Comparison of ENCODE assay signal across 14 cellular contexts in the genomic region with DNA sequence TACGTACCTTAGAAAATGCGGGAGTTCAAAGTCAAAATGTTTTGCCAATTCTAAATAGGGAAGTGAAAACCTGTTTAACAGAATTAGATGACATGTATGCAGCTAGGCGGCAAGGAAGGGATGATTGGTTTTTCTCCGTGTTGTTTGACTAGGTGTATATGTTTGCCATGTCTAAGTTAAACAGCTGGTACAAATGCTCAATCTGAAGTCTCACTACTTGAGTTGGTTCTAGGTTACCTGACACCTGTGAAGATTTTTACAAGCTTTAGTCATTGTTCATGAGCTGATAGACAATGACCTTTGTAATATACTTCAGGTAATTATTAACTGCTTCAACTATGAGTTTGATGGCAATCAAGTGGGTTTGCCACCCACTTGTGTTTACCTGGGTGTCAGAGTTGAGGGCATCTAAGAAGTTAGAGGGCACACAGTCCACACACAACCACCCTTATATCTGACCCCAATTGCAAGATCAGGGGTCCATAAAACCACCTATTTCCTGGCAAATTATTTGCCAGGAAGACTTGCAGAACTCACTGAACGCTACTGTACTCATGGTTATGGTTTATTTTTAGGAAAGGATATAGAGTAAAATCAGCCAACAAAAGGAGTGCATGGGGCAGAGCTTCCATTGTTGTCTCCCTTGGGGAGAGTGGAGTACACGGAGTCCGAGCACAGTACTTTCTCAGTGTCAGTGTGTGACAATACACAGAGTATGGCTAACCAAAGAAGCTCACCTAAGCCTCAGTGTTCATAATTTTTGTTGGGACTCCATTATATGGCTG.
DNase-seq lines count a peak whose midpoint lies in the region; ATAC-seq, FAIRE-seq and TF ChIP-seq lines count a peak whose summit lies in the region.
"Had no signal": no experiment of that assay in that cellular context is flagged by ENCODE, and none has a peak within 500 bp of the region (broad histone marks: within the 10 kb centered on the region; RNA-seq: fewer than 3 reads in every experiment).

No MANE protein-coding gene starts in this region.

- DNase-seq in A549 (ENCODE audit: low read depth in 1 of 2, low spot score in 1 of 2), result peak in 1 of 2 experiments; percentile 25
- no peak for DNase-seq in dorsolateral prefrontal cortex
- no peak for DNase-seq in stimulated activated CD4-positive, alpha-beta T cell treated with anti-CD3 and anti-CD28 coated beads, Interleukin-15, amount 100 ng/mL, for 24 hours
- DNase-seq in CD1c-positive myeloid dendritic cell (ENCODE audit: extremely low spot score), result no peak
- DNase-seq in HUDEP-2 (lab: John Stamatoyannopoulos, UW; ENCODE audit: unreplicated experiment in 76 of 76), result no peak
- DNase-seq in SHP77 treated with DMSO at 0.1 percent for 48 hours (lab: John Stamatoyannopoulos, UW), result no peak
- DNase-seq: activated CD8-positive, alpha-beta T cell treated with anti-CD3 and anti-CD28 coated beads, Interleukin-2, amount 10 ng/mL, durations not matched to agents 7 days and 5 days; adrenal gland; IMR-90; occipital lobe had no signal

- POLR2A ChIA-PET in A549 (lab: Yijun Ruan, JAX), result interaction anchor here (1.2 kb wide), 1 partner anchor 74 kb away, joined by 3 read pairs; no protein-coding TSS in a partner anchor

- TF ChIP-seq CTCF in A549 (IDR thresholded peaks at IDR 0.05), result no peak
- TF ChIP-seq CTCF in dorsolateral prefrontal cortex (IDR thresholded peaks at IDR 0.05 in 54 of 56, conservative IDR thresholded peaks at IDR 0.05 in 2 of 56; ENCODE audit: low read depth in 1 of 56, partially characterized antibody in 56 of 56), result no peak

- TF ChIP-seq EP300 in A549 (IDR thresholded peaks at IDR 0.05), result no peak

- CTCF ChIA-PET in A549 (lab: Yijun Ruan, JAX), result interaction anchor here (0.8 to 1.7 kb wide), 6 partner anchors 10 to 455 kb away, joined by 3 to 6 read pairs (median 4); a partner anchor contains a TSS

- H3K4me1 ChIP-seq in A549, result peaks cover 39% of the 10 kb centered on the region
- H3K4me1 ChIP-seq: adrenal gland had no signal

- H3K27me3 ChIP-seq in dorsolateral prefrontal cortex, result no peaks in the 10 kb centered on the region
- H3K27me3 ChIP-seq: adrenal gland had no signal

- peak overlapping the region; percentile 13; the same call in 1 of the 3 replicates for H3K4me3 ChIP-seq in A549
- H3K4me3 ChIP-seq in dorsolateral prefrontal cortex, result no peak overlapping the region
- H3K4me3 ChIP-seq: adrenal gland had no signal

- peak overlapping the region; percentile 67 for H3K4me2 ChIP-seq in A549

- TF ChIP-seq POLR2A in A549 (IDR thresholded peaks at IDR 0.05; ENCODE audit: low read length), result no peak

- ATAC-seq in A549 (peak in 1 of 2 experiments; percentile 67; a peak in 3 of 6 replicates), GM19035 (IDR thresholded peaks at IDR 0.05; ENCODE audit: unreplicated experiment) (peak; percentile 67), HG03378 (IDR thresholded peaks at IDR 0.05; ENCODE audit: unreplicated experiment) (peak; percentile 66)
- ATAC-seq: activated CD8-positive, alpha-beta T cell treated with anti-CD3 and anti-CD28 coated beads, Interleukin-2, amount 10 ng/mL, durations not matched to agents 7 days and 5 days; SK-N-SH treated with all-trans-retinoic acid at 6 μM for 48 hours had no signal

- peak overlapping the region; percentile 62 to 73 for H3K27ac ChIP-seq in A549
- peak overlapping the region in 50 of 59 donors; percentile 2 to 99 (median 84) for H3K27ac ChIP-seq in dorsolateral prefrontal cortex
- H3K27ac ChIP-seq: adrenal gland had no signal

- no peak for TF ChIP-seq RAD21 in A549 (conservative IDR thresholded peaks at IDR 0.05 in 1 of 2, IDR thresholded peaks at IDR 0.05 in 1 of 2)

- WGBS in A549 (ENCODE audit: missing lambda C conversion rate), result 53% methylated on average over 7 of the region's 7 CpGs

- intact Hi-C loops in dorsolateral prefrontal cortex (cut with DNase I), result no loop called here

- H3K9me3 ChIP-seq in A549, result no peaks in the 10 kb centered on the region
- H3K9me3 ChIP-seq: adrenal gland had no signal

- peak; percentile 96 for FAIRE-seq in A549 (lab: Jason Lieb, UNC)
- FAIRE-seq: endometrium had no signal

TF ChIP-seq in A549, 52 proteins besides CTCF, POLR2A, EP300 and RAD21:
- TF ChIP-seq, protein P1, sequence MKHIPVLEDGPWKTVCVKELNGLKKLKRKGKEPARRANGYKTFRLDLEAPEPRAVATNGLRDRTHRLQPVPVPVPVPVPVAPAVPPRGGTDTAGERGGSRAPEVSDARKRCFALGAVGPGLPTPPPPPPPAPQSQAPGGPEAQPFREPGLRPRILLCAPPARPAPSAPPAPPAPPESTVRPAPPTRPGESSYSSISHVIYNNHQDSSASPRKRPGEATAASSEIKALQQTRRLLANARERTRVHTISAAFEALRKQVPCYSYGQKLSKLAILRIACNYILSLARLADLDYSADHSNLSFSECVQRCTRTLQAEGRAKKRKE (CRISPR knock-in tag; IDR thresholded peaks at IDR 0.05; ENCODE audit: low read depth), result no peak
- TF ChIP-seq GATA3 (IDR thresholded peaks at IDR 0.05; ENCODE audit: borderline replicate concordance) (peak; percentile 18; the same call in 1 of the 2 replicates), PHF8 (IDR thresholded peaks at IDR 0.05; ENCODE audit: borderline replicate concordance, low read depth) (no peak), TP53 (CRISPR knock-in tag; IDR thresholded peaks at IDR 0.05) (no peak)
